Comparison of ENCODE assay signal across 13 cellular contexts in genomic region chr5:59133801-59134261, GRCh38.
A peak's percentile ranks its signal among the peaks of the same experiment; 100 is the strongest.
DNase-seq lines count a peak whose midpoint lies in the region; ATAC-seq and TF ChIP-seq lines count a peak whose summit lies in the region.
"Had no signal": no experiment of that assay in that cellular context is flagged by ENCODE, and none has a peak within 500 bp of the region (broad histone marks: within the 10 kb centered on the region; RNA-seq: fewer than 3 reads in every experiment).

No MANE protein-coding gene starts in this region.

- H3K36me3 ChIP-seq in SK-N-SH (replicated peaks in 1 of 2; ENCODE audit: control insufficient read depth in 1 of 2, insufficient read depth in 2 of 2, low read length in 1 of 2) (no peaks in the 10 kb centered on the region), vagina (no peaks in the 10 kb centered on the region)
- H3K36me3 ChIP-seq: ovary had no signal

- H3K4me3 ChIP-seq in SK-N-SH (ENCODE audit: low read depth in 2 of 2, low read length in 1 of 2) (no peak overlapping the region), vagina (no peak overlapping the region)
- H3K4me3 ChIP-seq: ovary had no signal

- ATAC-seq in HG03342 (IDR thresholded peaks at IDR 0.05; ENCODE audit: unreplicated experiment): no peak

- H3K79me2 ChIP-seq in SK-N-SH (ENCODE audit: insufficient read depth): no peaks in the 10 kb centered on the region

- H3K9me2 ChIP-seq in SK-N-SH: no peaks in the 10 kb centered on the region

- TF ChIP-seq EP300 in SK-N-SH (IDR thresholded peaks at IDR 0.05; ENCODE audit: borderline replicate concordance in 1 of 2, low read depth in 1 of 2, low read length in 1 of 2): no peak

- no peak for TF ChIP-seq RAD21 in SK-N-SH (IDR thresholded peaks at IDR 0.05; ENCODE audit: low read length)

- DNase-seq in A172 (ENCODE audit: low spot score) (peak; percentile 49), GM04503 (ENCODE audit: low read depth) (peak; percentile 75), SK-N-SH (no peak), foreskin melanocyte (peak; percentile 38), vagina (ENCODE audit: extremely low spot score in 2 of 2) (no peak), HuH-7.5 (ENCODE audit: low spot score) (no peak)
- DNase-seq in activated T-cell treated with anti-CD3 and anti-CD28 coated beads, Interleukin-2, amount 50 U/mL, for 1 hour: no peak
- DNase-seq: activated B cell treated with CpG ODN at 0.5 μM for 24 hours, activated gamma-delta T cell, COR-L47, NCI-H1105 treated with DMSO at 0.1 percent for 48 hours, ovary had no signal

- 100% methylated on average over 1 of the region's 1 CpG for WGBS in SK-N-SH (ENCODE audit: low lambda C conversion rate)

- H3K4me1 ChIP-seq in SK-N-SH (ENCODE audit: control insufficient read depth in 1 of 2, insufficient read depth in 2 of 2, low read depth in 1 of 2, low read length in 1 of 2): peaks cover 0 to 11% of the 10 kb centered on the region in 2 experiments; a peak in 3 of 4 replicates
- H3K4me1 ChIP-seq in vagina: peaks cover 21% of the 10 kb centered on the region

- no peak for TF ChIP-seq CTCF in SK-N-SH (IDR thresholded peaks at IDR 0.05)
- TF ChIP-seq CTCF in vagina (IDR thresholded peaks at IDR 0.05): no peak

- no peaks in the 10 kb centered on the region for H3K9me3 ChIP-seq in SK-N-SH
- H3K9me3 ChIP-seq in vagina: no peaks in the 10 kb centered on the region
- H3K9me3 ChIP-seq: ovary had no signal

- H3K27me3 ChIP-seq in SK-N-SH (ENCODE audit: insufficient read depth): no peaks in the 10 kb centered on the region
- no peaks in the 10 kb centered on the region for H3K27me3 ChIP-seq in vagina
- H3K27me3 ChIP-seq: ovary had no signal

- TF ChIP-seq POLR2A in vagina (IDR thresholded peaks at IDR 0.05): no peak

- CTCF ChIA-PET in SK-N-SH (lab: Yijun Ruan, JAX): interaction anchor here (0.9 to 2.4 kb wide), 5 partner anchors 11 to 248 kb away, joined by 3 to 14 read pairs (median 4); no protein-coding TSS in a partner anchor

- H4K20me1 ChIP-seq in SK-N-SH (ENCODE audit: insufficient read depth): no peaks in the 10 kb centered on the region

- no peaks in the 10 kb centered on the region for H3F3A ChIP-seq in SK-N-SH (replicated peaks; ENCODE audit: insufficient read depth)

- H3K4me2 ChIP-seq in SK-N-SH: no peak overlapping the region

- POLR2A ChIA-PET in SK-N-SH (lab: Yijun Ruan, JAX): no interaction called here

- no peak overlapping the region for H2AFZ ChIP-seq in SK-N-SH (ENCODE audit: low read depth)

- peak overlapping the region; percentile 9 to 73; a peak in 3 of 4 replicates for H3K27ac ChIP-seq in SK-N-SH (ENCODE audit: low read depth in 2 of 2, low read length in 1 of 2)
- no peak overlapping the region for H3K27ac ChIP-seq in vagina
- H3K27ac ChIP-seq: ovary had no signal

- intact Hi-C loops in vagina (cut with DNase I): no loop called here

- no peak overlapping the region for H3K9ac ChIP-seq in SK-N-SH

TF ChIP-seq in SK-N-SH, 30 proteins besides CTCF, POLR2A, EP300 and RAD21:
- TF ChIP-seq GABPA (IDR thresholded peaks at IDR 0.05; ENCODE audit: low read depth) (no peak), USF1 (IDR thresholded peaks at IDR 0.05; ENCODE audit: borderline replicate concordance, low read depth) (no peak), FOSL2 (IDR thresholded peaks at IDR 0.05; ENCODE audit: borderline replicate concordance, low read depth) (peak; percentile 11; the same call in 1 of the 2 replicates), EZH2phosphoT487 (IDR thresholded peaks at IDR 0.05; ENCODE audit: borderline replicate concordance, low read depth) (no peak), TCF12 (IDR thresholded peaks at IDR 0.05) (no peak), JUND (IDR thresholded peaks at IDR 0.05) (peak; percentile 48), POLR2AphosphoS5 (IDR thresholded peaks at IDR 0.05; ENCODE audit: low read depth, low read length) (no peak)
- TF ChIP-seq, protein P1, sequence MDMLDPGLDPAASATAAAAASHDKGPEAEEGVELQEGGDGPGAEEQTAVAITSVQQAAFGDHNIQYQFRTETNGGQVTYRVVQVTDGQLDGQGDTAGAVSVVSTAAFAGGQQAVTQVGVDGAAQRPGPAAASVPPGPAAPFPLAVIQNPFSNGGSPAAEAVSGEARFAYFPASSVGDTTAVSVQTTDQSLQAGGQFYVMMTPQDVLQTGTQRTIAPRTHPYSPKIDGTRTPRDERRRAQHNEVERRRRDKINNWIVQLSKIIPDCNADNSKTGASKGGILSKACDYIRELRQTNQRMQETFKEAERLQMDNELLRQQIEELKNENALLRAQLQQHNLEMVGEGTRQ (IDR thresholded peaks at IDR 0.05; ENCODE audit: borderline replicate concordance, low read depth, low read length): no peak

Comparison
In these comparisons a context has a peak if more than half of its experiments do, and no peak if none do; other contexts are left out.
1. DNase-seq: peak in A172 (single experiment), GM04503 (single experiment) and foreskin melanocyte (single experiment); none in SK-N-SH (single experiment), vagina (0 of 2), activated T-cell treated with anti-CD3 and anti-CD28 coated beads, Interleukin-2, amount 50 U/mL, for 1 hour (single experiment) and HuH-7.5 (single experiment).